8 cellular contexts compared by ENCODE assay signal in genomic region chr9:32550046-32550608, GRCh38. TPM values are rescaled to one million over a fixed set of nuclear protein-coding genes. Genes with fewer than 3 reads are reported as not detected.
A peak's percentile ranks its signal among the peaks of the same experiment; 100 is the strongest.
DNase-seq lines count a peak whose midpoint lies in the region; ATAC-seq and TF ChIP-seq lines count a peak whose summit lies in the region.

No MANE protein-coding gene starts in this region.

- H3K4me1 Mint-ChIP-seq in neural crest cell: peaks cover 32% of the 10 kb centered on the region

- ATAC-seq in SK-N-SH treated with all-trans-retinoic acid at 6 μM for 48 hours: peak; percentile 10; the same call in 2 of the 3 replicates

- no peaks in the 10 kb centered on the region for H3K9me3 Mint-ChIP-seq in neural crest cell

- no peak for TF ChIP-seq CTCF in neural crest cell (conservative IDR thresholded peaks at IDR 0.05)

- POLR2A ChIA-PET in HEK293T (lab: Yijun Ruan, JAX): interaction anchor here (1.0 to 1.5 kb wide), 6 partner anchors 11 to 166 kb away, joined by 3 to 6 read pairs (median 3); partner anchors contain the start of genes ACO1 and NDUFB6

- peak overlapping the region; percentile 89 for H3K27ac Mint-ChIP-seq in neural crest cell (ENCODE audit: unreplicated experiment)

- DNase-seq in NCI-H1105 treated with DMSO at 0.1 percent for 48 hours (lab: John Stamatoyannopoulos, UW): peak; percentile 31
- no peak for DNase-seq in NCI-H1105 (lab: John Stamatoyannopoulos, UW)
- peak; percentile 12 for DNase-seq in HEK293T (ENCODE audit: extremely low spot score)
- DNase-seq in erythroblast (lab: John Stamatoyannopoulos, UW): peak; percentile 56 to 74
- no peak for DNase-seq in neural crest cell (ENCODE audit: low read depth, low spot score)
- DNase-seq in NCI-H2107 (lab: John Stamatoyannopoulos, UW): no peak
- no peak for DNase-seq in stimulated activated CD4-positive, alpha-beta T cell treated with anti-CD3 and anti-CD28 coated beads, Interleukin-4, amount 100 ng/mL, for 1 hour

- H3K4me3 Mint-ChIP-seq in neural crest cell: peak overlapping the region; percentile 98

- H3K27me3 Mint-ChIP-seq in neural crest cell (ENCODE audit: low read depth): no peaks in the 10 kb centered on the region

- H3K36me3 Mint-ChIP-seq in neural crest cell (ENCODE audit: low read depth): peaks cover 6% of the 10 kb centered on the region

- TF ChIP-seq POLR2A in erythroblast (IDR thresholded peaks at IDR 0.05; ENCODE audit: low read length): no peak

- CTCF ChIA-PET in HEK293T (lab: Yijun Ruan, JAX): interaction anchor here (0.7 to 0.9 kb wide), 2 partner anchors 9 to 22 kb away, joined by 3 to 4 read pairs; no protein-coding TSS in a partner anchor

TF ChIP-seq in HEK293T, 16 proteins besides CTCF, POLR2A, EP300 and RAD21:
- no peak for TF ChIP-seq ZNF384 (IDR thresholded peaks at IDR 0.05)
- no peak for TF ChIP-seq FOXM1 (IDR thresholded peaks at IDR 0.05; ENCODE audit: borderline replicate concordance)
- TF ChIP-seq NFRKB (IDR thresholded peaks at IDR 0.05): no peak
- no peak for TF ChIP-seq FOXK2 (IDR thresholded peaks at IDR 0.05)
- no peak for TF ChIP-seq L3MBTL2 (conservative IDR thresholded peaks at IDR 0.05)
- no peak for TF ChIP-seq SUZ12 (IDR thresholded peaks at IDR 0.05)
- no peak for TF ChIP-seq FOXA1 (IDR thresholded peaks at IDR 0.05)
- no peak for TF ChIP-seq BHLHE40 (IDR thresholded peaks at IDR 0.05; ENCODE audit: borderline replicate concordance)
- no peak for TF ChIP-seq SP1 (IDR thresholded peaks at IDR 0.05)
- no peak for TF ChIP-seq LEF1 (IDR thresholded peaks at IDR 0.05; ENCODE audit: borderline replicate concordance)

TF ChIP-seq in SK-N-SH treated with all-trans-retinoic acid at 6 μM for 48 hours, 23 proteins besides CTCF, POLR2A, EP300 and RAD21:
- TF ChIP-seq ZFP3 (CRISPR knock-in tag; IDR thresholded peaks at IDR 0.05) (no peak), TCF4 (CRISPR knock-in tag; IDR thresholded peaks at IDR 0.05; ENCODE audit: borderline replicate concordance) (no peak), POU6F1 (CRISPR knock-in tag; IDR thresholded peaks at IDR 0.05; ENCODE audit: borderline replicate concordance, low read depth) (no peak), ESRRG (CRISPR knock-in tag; IDR thresholded peaks at IDR 0.05) (no peak), ZNF8 (CRISPR knock-in tag; IDR thresholded peaks at IDR 0.05) (no peak), ISL1 (CRISPR knock-in tag; IDR thresholded peaks at IDR 0.05) (no peak), CREB5 (CRISPR knock-in tag; IDR thresholded peaks at IDR 0.05; ENCODE audit: low read depth) (no peak), ZNF70 (CRISPR knock-in tag; IDR thresholded peaks at IDR 0.05) (no peak), SNAI2 (CRISPR knock-in tag; IDR thresholded peaks at IDR 0.05) (no peak), ZNF565 (CRISPR knock-in tag; conservative IDR thresholded peaks at IDR 0.05; ENCODE audit: low read depth) (no peak), ZFP30 (CRISPR knock-in tag; IDR thresholded peaks at IDR 0.05) (no peak), PATZ1 (CRISPR knock-in tag; IDR thresholded peaks at IDR 0.05; ENCODE audit: borderline replicate concordance) (no peak), TSHZ2 (CRISPR knock-in tag; IDR thresholded peaks at IDR 0.05) (no peak)

RNA-seq across cellular contexts. Expression of gene SMIM27, which starts 2.0 kb away (rescaled TPM):
- 10.2 and 13.6 TPM in 2 replicates for total RNA-seq in neural crest cell

RNA-seq across cellular contexts. Expression of gene TOPORS, which starts 2.3 kb away (rescaled TPM):
- 20.8 and 21.0 TPM in 2 replicates for total RNA-seq in neural crest cell

RNA-seq across cellular contexts. Expression of gene NDUFB6, which starts 22.8 kb away (rescaled TPM):
- 55.5 and 56.7 TPM in 2 replicates for total RNA-seq in neural crest cell

RNA-seq across cellular contexts. Expression of gene RIGI, which starts 24.1 kb away (rescaled TPM):
- 6.4 and 6.6 TPM in 2 replicates for total RNA-seq in neural crest cell

Comparison
In these comparisons a context has a peak if more than half of its experiments do, and no peak if none do; other contexts are left out.
1. DNase-seq: peak in NCI-H1105 treated with DMSO at 0.1 percent for 48 hours (single experiment), HEK293T (single experiment) and erythroblast (2 of 2); none in NCI-H1105 (single experiment), neural crest cell (single experiment), NCI-H2107 (single experiment) and stimulated activated CD4-positive, alpha-beta T cell treated with anti-CD3 and anti-CD28 coated beads, Interleukin-4, amount 100 ng/mL, for 1 hour (single experiment).